In genomic region chr13:25300861-25301346, GRCh38 we compare ENCODE assay signal across 7 cellular contexts. TPM values are rescaled to one million over a fixed set of nuclear protein-coding genes. Genes with fewer than 3 reads are reported as not detected.
DNase-seq lines count a peak whose midpoint lies in the region; ATAC-seq and TF ChIP-seq lines count a peak whose summit lies in the region.

No MANE protein-coding gene starts in this region.

- peak overlapping the region; percentile 62 for H3K4me3 ChIP-seq in fibroblast of the aortic adventitia (ENCODE audit: low read depth, low read length)

- TF ChIP-seq CTCF in fibroblast of the aortic adventitia (IDR thresholded peaks at IDR 0.05; ENCODE audit: insufficient read depth, low read length), result no peak

- ATAC-seq in GM19351 (IDR thresholded peaks at IDR 0.05; ENCODE audit: unreplicated experiment) (peak; percentile 11), HG03139 (IDR thresholded peaks at IDR 0.05; ENCODE audit: unreplicated experiment) (peak; percentile 3)

- DNase-seq in activated CD8-positive, alpha-beta memory T cell treated with anti-CD3 and anti-CD28 coated beads for 24 hours, result peak; percentile 76
- no peak for DNase-seq in fibroblast of the aortic adventitia (ENCODE audit: low read depth)
- peak in 47 of 56 donors; percentile 8 to 80 (median 61) for DNase-seq in nucleus accumbens (lab: John Stamatoyannopoulos, UW)
- DNase-seq in OCI-M2 (lab: John Stamatoyannopoulos, UW; ENCODE audit: unreplicated experiment), result no peak
- no peak for DNase-seq in COR-L47 (lab: John Stamatoyannopoulos, UW)

RNA-seq across cellular contexts. Expression of gene NUP58, which starts 0.5 kb away (rescaled TPM):
- total RNA-seq in fibroblast of the aortic adventitia (ENCODE audit: low replicate concordance), result 14.2 and 57.3 TPM in 2 replicates

RNA-seq across cellular contexts. Expression of gene MTMR6, which starts 13.6 kb away (rescaled TPM):
- 12.2 and 29.9 TPM in 2 replicates for total RNA-seq in fibroblast of the aortic adventitia (ENCODE audit: low replicate concordance)

Comparison
In these comparisons a context has a peak if more than half of its experiments do, and no peak if none do; other contexts are left out.
1. DNase-seq: peak in activated CD8-positive, alpha-beta memory T cell treated with anti-CD3 and anti-CD28 coated beads for 24 hours (single experiment) and nucleus accumbens (47 of 56); none in fibroblast of the aortic adventitia (single experiment), OCI-M2 (single experiment) and COR-L47 (single experiment).